In genomic region chr15:65818927-65819562, GRCh38 we compare ENCODE assay signal across 9 cellular contexts.
DNase-seq lines count a peak whose midpoint lies in the region; ATAC-seq and TF ChIP-seq lines count a peak whose summit lies in the region.
"Had no signal": no experiment of that assay in that cellular context is flagged by ENCODE, and none has a peak within 500 bp of the region (broad histone marks: within the 10 kb centered on the region; RNA-seq: fewer than 3 reads in every experiment).

No MANE protein-coding gene starts in this region.

- H3K27me3 ChIP-seq in GM06990 (replicated peaks; ENCODE audit: control insufficient read depth, insufficient read depth, low read length) = no peaks in the 10 kb centered on the region
- no peaks in the 10 kb centered on the region for H3K27me3 ChIP-seq in Loucy (ENCODE audit: insufficient read depth, low read length, poor library complexity, severe bottlenecking)
- H3K27me3 ChIP-seq in endocrine pancreas (ENCODE audit: control insufficient read depth, insufficient read depth, low read length) = no peaks in the 10 kb centered on the region

- TF ChIP-seq CTCF in GM06990 (IDR thresholded peaks at IDR 0.05; ENCODE audit: insufficient read depth, low read length, poor library complexity, severe bottlenecking) (no peak), Loucy (conservative IDR thresholded peaks at IDR 0.05; ENCODE audit: low read length) (no peak)

- H3K36me3 ChIP-seq in GM06990 (ENCODE audit: control insufficient read depth, insufficient read depth, low read length) = no peaks in the 10 kb centered on the region
- no peaks in the 10 kb centered on the region for H3K36me3 ChIP-seq in Loucy (ENCODE audit: insufficient read depth, low read length)
- no peaks in the 10 kb centered on the region for H3K36me3 ChIP-seq in endocrine pancreas (ENCODE audit: control insufficient read depth, insufficient read depth, low read length)

- peaks cover 20% of the 10 kb centered on the region for H3K4me1 ChIP-seq in Loucy (ENCODE audit: insufficient read depth, low read length, poor library complexity, severe bottlenecking)
- peaks cover 11% of the 10 kb centered on the region for H3K4me1 ChIP-seq in endocrine pancreas (ENCODE audit: control insufficient read depth, insufficient read depth, low read length)

- H3K79me2 ChIP-seq in Loucy (ENCODE audit: insufficient read depth, low read length) = no peaks in the 10 kb centered on the region

- H3K4me3 ChIP-seq in GM06990 (replicated peaks; ENCODE audit: low read depth, low read length) (no peak overlapping the region), Loucy (ENCODE audit: low read length, poor library complexity, severe bottlenecking) (peak overlapping the region; percentile 43), endocrine pancreas (ENCODE audit: control insufficient read depth, insufficient read depth, low read length) (peak overlapping the region; percentile 22)

- H4K20me1 ChIP-seq in Loucy (ENCODE audit: insufficient read depth, low read length, poor library complexity, severe bottlenecking) = no peaks in the 10 kb centered on the region

- H3K9ac ChIP-seq in Loucy (ENCODE audit: low read depth, low read length, poor library complexity, severe bottlenecking) = no peak overlapping the region
- no peak overlapping the region for H3K9ac ChIP-seq in endocrine pancreas (ENCODE audit: control insufficient read depth, insufficient read depth, low read length)

- peak; percentile 74 for ATAC-seq in GM21528 (IDR thresholded peaks at IDR 0.05; ENCODE audit: low FRiP score, unreplicated experiment)
- ATAC-seq: HCT116 had no signal

- H3K9me2 ChIP-seq in Loucy (replicated peaks; ENCODE audit: low read depth, low read length) = no peaks in the 10 kb centered on the region

- no peaks in the 10 kb centered on the region for H3F3A ChIP-seq in Loucy (ENCODE audit: low read depth)

- 0 out of 2 replicates have a peak overlapping the region, but pooled peaks have one; percentile 58 for H2AFZ ChIP-seq in Loucy (ENCODE audit: low read length)

- no peaks in the 10 kb centered on the region for H3K9me3 ChIP-seq in Loucy (ENCODE audit: insufficient read depth, low read depth, low read length)
- H3K9me3 ChIP-seq in endocrine pancreas (ENCODE audit: control insufficient read depth, low read length) = no peaks in the 10 kb centered on the region

- DNase-seq in GM06990 (ENCODE audit: extremely low read depth, insufficient read length) (peak; percentile 83), kidney tubule cell (ENCODE audit: low spot score) (no peak), NCI-H69 (lab: John Stamatoyannopoulos, UW) (no peak), NCI-H1105 treated with DMSO at 0.1 percent for 48 hours (lab: John Stamatoyannopoulos, UW) (no peak), T-helper 9 cell (no peak)

- peak overlapping the region; percentile 66 for H3K4me2 ChIP-seq in Loucy (ENCODE audit: low read depth, low read length, poor library complexity, severe bottlenecking)
